Comparison of ENCODE assay signal across 18 cellular contexts in the genomic region with DNA sequence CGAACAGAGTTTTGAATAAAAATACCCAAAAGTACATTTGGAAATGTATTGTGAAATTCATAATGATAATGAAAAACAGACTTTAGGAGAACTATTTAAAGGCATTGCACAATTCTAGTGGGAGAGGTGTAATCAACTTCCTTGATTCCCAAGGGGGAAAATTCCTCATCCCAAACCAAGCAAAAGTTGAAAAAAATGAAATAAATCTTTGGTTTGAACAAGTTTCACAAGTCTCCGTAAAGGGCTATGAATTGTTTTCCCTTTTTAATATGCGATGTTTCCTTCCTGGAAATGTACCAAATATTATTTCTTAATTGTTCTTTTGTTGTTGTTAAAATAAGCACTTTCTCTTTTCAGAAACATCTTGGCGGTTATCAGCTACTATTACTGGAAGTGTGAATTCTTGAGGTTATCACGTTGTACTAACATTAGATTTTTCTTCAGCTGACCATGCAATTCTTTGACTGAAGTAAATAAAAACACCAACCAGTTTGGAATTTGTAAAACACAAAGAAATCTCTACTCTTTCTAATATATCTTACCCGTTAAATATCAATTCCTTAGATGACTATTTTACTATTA. TPM values are rescaled to one million over a fixed set of nuclear protein-coding genes. Genes with fewer than 3 reads are reported as not detected.
A peak's percentile ranks its signal among the peaks of the same experiment; 100 is the strongest.
DNase-seq lines count a peak whose midpoint lies in the region; ATAC-seq and TF ChIP-seq lines count a peak whose summit lies in the region.
"Had no signal": no experiment of that assay in that cellular context is flagged by ENCODE, and none has a peak within 500 bp of the region (broad histone marks: within the 10 kb centered on the region; RNA-seq: fewer than 3 reads in every experiment).

No MANE protein-coding gene starts in this region.

- H3K9me3 Mint-ChIP-seq in activated naive CD8-positive, alpha-beta T cell treated with anti-CD3 and anti-CD28 coated beads, Interleukin-2, amount 50 U/mL, for 24 hours, result no peaks in the 10 kb centered on the region
- H3K9me3 Mint-ChIP-seq: activated naive CD8-positive, alpha-beta T cell treated with anti-CD3 and anti-CD28 coated beads, Interleukin-2, amount 10 ng/mL, durations not matched to agents 7 days and 5 days had no signal

- 0 out of 2 replicates have a peak, but pooled peaks cover 10% of the 10 kb centered on the region for H3F3A ChIP-seq in GM23248 (ENCODE audit: insufficient read depth)

- DNase-seq in GM23248 (peak; percentile 87), cardiac fibroblast (ENCODE audit: low read depth in 2 of 2) (peak; percentile 82 to 95), iris pigment epithelial cell (ENCODE audit: low read depth) (peak; percentile 63), thoracic aorta (ENCODE audit: low spot score) (no peak), erythroblast (lab: John Stamatoyannopoulos, UW) (no peak), thyroid gland (no peak)
- no peak for DNase-seq in activated naive CD8-positive, alpha-beta T cell treated with anti-CD3 and anti-CD28 coated beads, Interleukin-2, amount 50 U/mL, for 24 hours
- DNase-seq: activated CD4-positive, alpha-beta T cell treated with anti-CD3 and anti-CD28 coated beads, Interleukin-2, amount 50 U/mL, for 48 hours; activated naive CD8-positive, alpha-beta T cell treated with anti-CD3 and anti-CD28 coated beads, Interleukin-2, amount 10 ng/mL, durations not matched to agents 7 days and 5 days; activated T-cell treated with anti-CD3 and anti-CD28 coated beads, Interleukin-2, amount 50 U/mL, for 4 hours; DMS79 treated with DMSO at 0.1 percent for 48 hours; NCI-H2081; NCI-H526; pancreas; PC-9; spleen had no signal

- H3K27me3 Mint-ChIP-seq in activated naive CD8-positive, alpha-beta T cell treated with anti-CD3 and anti-CD28 coated beads, Interleukin-2, amount 50 U/mL, for 24 hours, result no peaks in the 10 kb centered on the region

- no peaks in the 10 kb centered on the region for H3K27me3 ChIP-seq in GM23248 (replicated peaks; ENCODE audit: insufficient read depth)
- H3K27me3 ChIP-seq in thoracic aorta (replicated peaks; ENCODE audit: insufficient read depth), result no peaks in the 10 kb centered on the region
- H3K27me3 ChIP-seq in thyroid gland, result no peaks in the 10 kb centered on the region
- H3K27me3 ChIP-seq: pancreas, spleen had no signal

- peak overlapping the region; percentile 18 for H3K9ac ChIP-seq in GM23248

- H2AFZ ChIP-seq in GM23248, result no peak overlapping the region
- H2AFZ ChIP-seq: PC-9 had no signal

- 8 to 9% methylated on average over 6 of the region's 6 CpGs for WGBS in GM23248 (ENCODE audit: low coverage in 1 of 2, low lambda C conversion rate in 2 of 2, missing lambda C conversion rate in 2 of 2), 2 experiments
- WGBS in thyroid gland, 2 donors, result 71 to 74% methylated on average over 6 of the region's 6 CpGs

- intact Hi-C loops in thyroid gland (cut with DNase I), result no loop called here

- no peaks in the 10 kb centered on the region for H3K9me2 ChIP-seq in GM23248 (ENCODE audit: insufficient read depth)

- no peak for TF ChIP-seq CTCF in cardiac fibroblast (IDR thresholded peaks at IDR 0.05; ENCODE audit: low read depth, low read length)
- TF ChIP-seq CTCF in thoracic aorta (IDR thresholded peaks at IDR 0.05), result no peak
- no peak for TF ChIP-seq CTCF in thyroid gland (IDR thresholded peaks at IDR 0.05)

- no peak for ATAC-seq in thoracic aorta (ENCODE audit: insufficient number of reproducible peaks, low FRiP score, low read depth)
- ATAC-seq in activated naive CD8-positive, alpha-beta T cell treated with anti-CD3 and anti-CD28 coated beads, Interleukin-2, amount 50 U/mL, for 24 hours, result no peak
- ATAC-seq: activated T-cell treated with anti-CD3 and anti-CD28 coated beads, Interleukin-2, amount 50 U/mL, for 4 hours; pancreas had no signal

- H3K36me3 ChIP-seq in GM23248 (ENCODE audit: low read depth) (no peaks in the 10 kb centered on the region), thoracic aorta (no peaks in the 10 kb centered on the region), thyroid gland (no peaks in the 10 kb centered on the region)
- H3K36me3 ChIP-seq: pancreas, spleen had no signal

- H3K4me1 ChIP-seq in GM23248 (ENCODE audit: insufficient read depth) (peaks cover 20% of the 10 kb centered on the region), thoracic aorta (ENCODE audit: control insufficient read depth in 1 of 2, low read depth in 2 of 2) (peaks cover 13 to 26% of the 10 kb centered on the region in 2 donors), thyroid gland (no peaks in the 10 kb centered on the region)
- H3K4me1 ChIP-seq: pancreas, spleen had no signal

- H3K4me2 ChIP-seq in GM23248 (ENCODE audit: unreplicated experiment), result peak overlapping the region; percentile 82
- H3K4me2 ChIP-seq: PC-9 had no signal

- H3K36me3 Mint-ChIP-seq in activated naive CD8-positive, alpha-beta T cell treated with anti-CD3 and anti-CD28 coated beads, Interleukin-2, amount 50 U/mL, for 24 hours (ENCODE audit: low read depth), result no peaks in the 10 kb centered on the region
- H3K36me3 Mint-ChIP-seq: activated naive CD8-positive, alpha-beta T cell treated with anti-CD3 and anti-CD28 coated beads, Interleukin-2, amount 10 ng/mL, durations not matched to agents 7 days and 5 days had no signal

- no peak overlapping the region for H3K27ac Mint-ChIP-seq in activated naive CD8-positive, alpha-beta T cell treated with anti-CD3 and anti-CD28 coated beads, Interleukin-2, amount 50 U/mL, for 24 hours
- H3K27ac Mint-ChIP-seq: activated naive CD8-positive, alpha-beta T cell treated with anti-CD3 and anti-CD28 coated beads, Interleukin-2, amount 10 ng/mL, durations not matched to agents 7 days and 5 days; stimulated activated naive CD8-positive, alpha-beta T cell treated with anti-CD3 and anti-CD28 coated beads, Interleukin-15, Interleukin-2, amounts not matched to agents 100 ng/mL and 50 ng/mL, for 24 hours had no signal

- in situ Hi-C loops in GM23248 (cut with MboI), result no loop called here

- peaks cover 17% of the 10 kb centered on the region; the same call in 1 of the 2 replicates for H3K79me2 ChIP-seq in GM23248 (ENCODE audit: insufficient read depth)

- H4K20me1 ChIP-seq in GM23248 (ENCODE audit: insufficient read depth), result no peaks in the 10 kb centered on the region; the same call in 1 of the 2 replicates

- H3K9me3 ChIP-seq in GM23248 (ENCODE audit: low read depth) (no peaks in the 10 kb centered on the region), thoracic aorta (no peaks in the 10 kb centered on the region), thyroid gland (no peaks in the 10 kb centered on the region)
- H3K9me3 ChIP-seq: pancreas, spleen had no signal

- peak overlapping the region; percentile 54 for H3K27ac ChIP-seq in GM23248
- H3K27ac ChIP-seq in thoracic aorta, result peak overlapping the region in 1 of 2 donors; percentile 44
- H3K27ac ChIP-seq in thyroid gland, result no peak overlapping the region
- H3K27ac ChIP-seq: C4-2B, pancreas, PC-9 had no signal

- no peak overlapping the region for H3K4me3 Mint-ChIP-seq in activated naive CD8-positive, alpha-beta T cell treated with anti-CD3 and anti-CD28 coated beads, Interleukin-2, amount 50 U/mL, for 24 hours
- H3K4me3 Mint-ChIP-seq: activated naive CD8-positive, alpha-beta T cell treated with anti-CD3 and anti-CD28 coated beads, Interleukin-2, amount 10 ng/mL, durations not matched to agents 7 days and 5 days; activated T-cell treated with anti-CD3 and anti-CD28 coated beads, Interleukin-2, amount 50 U/mL, for 4 hours; stimulated activated naive CD8-positive, alpha-beta T cell treated with anti-CD3 and anti-CD28 coated beads, Interleukin-15, Interleukin-2, amounts not matched to agents 100 ng/mL and 50 ng/mL, for 24 hours had no signal

- TF ChIP-seq POLR2A in erythroblast (IDR thresholded peaks at IDR 0.05; ENCODE audit: low read length), result no peak
- TF ChIP-seq POLR2A in thyroid gland (IDR thresholded peaks at IDR 0.05), result no peak

- peak overlapping the region; percentile 46 for H3K4me3 ChIP-seq in GM23248
- no peak overlapping the region for H3K4me3 ChIP-seq in cardiac fibroblast (replicated peaks in 1 of 2; ENCODE audit: low read depth in 2 of 2, low read length in 2 of 2)
- H3K4me3 ChIP-seq in thoracic aorta, result peak overlapping the region; percentile 44
- no peak overlapping the region for H3K4me3 ChIP-seq in thyroid gland (replicated peaks in 1 of 3)
- H3K4me3 ChIP-seq: pancreas, PC-9, spleen had no signal

- no peaks in the 10 kb centered on the region for H3K4me1 Mint-ChIP-seq in activated naive CD8-positive, alpha-beta T cell treated with anti-CD3 and anti-CD28 coated beads, Interleukin-2, amount 50 U/mL, for 24 hours
- H3K4me1 Mint-ChIP-seq: activated naive CD8-positive, alpha-beta T cell treated with anti-CD3 and anti-CD28 coated beads, Interleukin-2, amount 10 ng/mL, durations not matched to agents 7 days and 5 days had no signal

RNA-seq across cellular contexts. Expression of a gene that starts 59.3 kb away (rescaled TPM):
- total RNA-seq in GM23248 (2014; rRNA removed; shearing (Covaris generic)), result 47.3 and 50.5 TPM in 2 replicates
- 12.6 and 13.6 TPM in 2 replicates for polyA plus RNA-seq in GM23248 (2016; fragmentation: Nextera tagmentation; extraction: Ambion mirVana)
- 10 to 100 TPM; 32.0 to 53.6 TPM for total RNA-seq in thoracic aorta
- total RNA-seq in thyroid gland, result 10 to 100 TPM; 14.1 to 55.5 (median 31.9) TPM
- total RNA-seq: activated naive CD8-positive, alpha-beta T cell treated with anti-CD3 and anti-CD28 coated beads, Interleukin-2, amount 10 ng/mL, durations not matched to agents 7 days and 5 days had no signal

Comparison
In these comparisons a context has a peak if more than half of its experiments do, and no peak if none do; other contexts are left out.
1. DNase-seq: peak in GM23248 (single experiment), cardiac fibroblast (2 of 2) and iris pigment epithelial cell (single experiment); none in thoracic aorta (single experiment), erythroblast (0 of 2), thyroid gland (0 of 2) and activated naive CD8-positive, alpha-beta T cell treated with anti-CD3 and anti-CD28 coated beads, Interleukin-2, amount 50 U/mL, for 24 hours (single experiment).
2. H3K4me3 ChIP-seq: peak in GM23248 (single experiment) and thoracic aorta (single experiment); none in cardiac fibroblast (0 of 2) and thyroid gland (0 of 3).